9 cellular contexts compared by ENCODE assay signal in genomic region chr1:16175610-16176553, GRCh38. TPM values are rescaled to one million over a fixed set of nuclear protein-coding genes. Genes with fewer than 3 reads are reported as not detected.
DNase-seq lines count a peak whose midpoint lies in the region; ATAC-seq and TF ChIP-seq lines count a peak whose summit lies in the region.
"Had no signal": no experiment of that assay in that cellular context is flagged by ENCODE, and none has a peak within 500 bp of the region (broad histone marks: within the 10 kb centered on the region; RNA-seq: fewer than 3 reads in every experiment).

No MANE protein-coding gene starts in this region.

- H3K27ac ChIP-seq in SK-N-MC, result peak overlapping the region; percentile 90
- H3K27ac ChIP-seq: HL-60 had no signal

- DNase-seq in ELR (ENCODE audit: low read depth) (peak; percentile 91), SK-N-MC (ENCODE audit: low read depth, low spot score) (no peak), fibroblast of the conjunctiva (ENCODE audit: low read depth) (peak; percentile 88), omental fat pad (ENCODE audit: low spot score) (peak; percentile 69), DMS114 treated with DMSO at 0.1 percent for 48 hours (lab: John Stamatoyannopoulos, UW; ENCODE audit: unreplicated experiment) (no peak), 8988T (no peak), NCI-H2081 treated with DMSO at 0.1 percent for 48 hours (lab: John Stamatoyannopoulos, UW) (no peak)

- H3K4me3 ChIP-seq in SK-N-MC, result peak overlapping the region; percentile 11

- H3K9me3 ChIP-seq in SK-N-MC (ENCODE audit: low read depth, low read length), result no peaks in the 10 kb centered on the region

- TF ChIP-seq CTCF in omental fat pad (IDR thresholded peaks at IDR 0.05), result no peak

- no peaks in the 10 kb centered on the region for H3K36me3 ChIP-seq in SK-N-MC (ENCODE audit: insufficient read depth, low read length)

- H3K9ac ChIP-seq in SK-N-MC (ENCODE audit: insufficient read length), result peak overlapping the region; percentile 37

- ATAC-seq in omental fat pad (ENCODE audit: low FRiP score) (peak; percentile 65), HG03159 (IDR thresholded peaks at IDR 0.05; ENCODE audit: unreplicated experiment) (no peak)

RNA-seq across cellular contexts. Expression of gene EPHA2, which starts 20.0 kb away (rescaled TPM):
- 10 to 100 TPM; 15.3 to 41.8 (median 28.6) TPM for total RNA-seq in omental fat pad

RNA-seq across cellular contexts. Expression of gene ARHGEF19, which starts 36.6 kb away (rescaled TPM):
- total RNA-seq in omental fat pad, result 10 to 100 TPM in 1 of 4 donors, 1 to 10 TPM in 3; 2.6 to 10.6 (median 3.9) TPM

Comparison
In these comparisons a context has a peak if more than half of its experiments do, and no peak if none do; other contexts are left out.
1. DNase-seq: peak in ELR (single experiment), fibroblast of the conjunctiva (single experiment) and omental fat pad (single experiment); none in SK-N-MC (single experiment), DMS114 treated with DMSO at 0.1 percent for 48 hours (single experiment), 8988T (single experiment) and NCI-H2081 treated with DMSO at 0.1 percent for 48 hours (single experiment).